Comparison of ENCODE assay signal across 27 cellular contexts in the genomic region with DNA sequence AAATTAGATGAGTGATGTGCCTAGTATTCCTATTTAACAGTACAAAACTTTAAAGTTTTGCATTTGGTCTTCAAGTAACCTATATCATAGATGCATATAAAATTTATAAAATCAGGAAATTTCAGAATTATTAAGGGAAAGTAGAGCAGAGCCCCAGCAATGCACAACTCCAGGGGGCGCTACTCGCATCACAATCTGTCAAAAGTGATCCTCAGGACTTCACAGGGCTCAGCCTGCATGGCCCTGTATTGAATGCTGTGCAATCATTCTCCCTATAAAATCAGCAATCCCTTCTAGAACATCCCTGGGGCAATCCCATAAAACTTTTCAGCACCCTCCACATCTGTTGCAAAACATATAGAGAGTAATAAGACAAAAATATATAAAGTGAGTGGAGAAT. TPM values are rescaled to one million over a fixed set of nuclear protein-coding genes. Genes with fewer than 3 reads are reported as not detected.
A peak's percentile ranks its signal among the peaks of the same experiment; 100 is the strongest.
DNase-seq lines count a peak whose midpoint lies in the region; TF ChIP-seq lines count a peak whose summit lies in the region.
"Had no signal": no experiment of that assay in that cellular context is flagged by ENCODE, and none has a peak within 500 bp of the region (broad histone marks: within the 10 kb centered on the region; RNA-seq: fewer than 3 reads in every experiment).

No MANE protein-coding gene starts in this region.

- POLR2A ChIA-PET in AG04450 (lab: Yijun Ruan, JAX): interaction anchor here (0.7 kb wide), 1 partner anchor 1587 kb away, joined by 3 read pairs; no protein-coding TSS in a partner anchor

- intact Hi-C loops in CD14-positive monocyte (cut with micrococcal nuclease): no loop called here

- H3K4me1 ChIP-seq in hepatocyte (ENCODE audit: insufficient read depth) (no peaks in the 10 kb centered on the region), Peyer's patch (no peaks in the 10 kb centered on the region)
- H3K4me1 ChIP-seq: parathyroid adenoma, sigmoid colon, SJSA1 had no signal

- TF ChIP-seq CTCF in AG04450 (IDR thresholded peaks at IDR 0.05; ENCODE audit: low read depth, low read length) (0 out of 2 replicates have a peak, but pooled peaks have one; percentile 10), GM12873 (IDR thresholded peaks at IDR 0.05; ENCODE audit: insufficient read depth, low read depth, low read length, missing control alignments) (peak; percentile 19), hepatocyte (IDR thresholded peaks at IDR 0.05; ENCODE audit: poor library complexity) (peak; percentile 15), CD14-positive monocyte (IDR thresholded peaks at IDR 0.05) (no peak), Peyer's patch (IDR thresholded peaks at IDR 0.05) (no peak)

- H3K36me3 Mint-ChIP-seq in CD14-positive monocyte: no peaks in the 10 kb centered on the region
- H3K36me3 Mint-ChIP-seq: CD4-positive, alpha-beta memory T cell; naive thymus-derived CD4-positive, alpha-beta T cell; stimulated activated effector memory CD8-positive, alpha-beta T cell treated with anti-CD3 and anti-CD28 coated beads, Interleukin-12 subunit alpha, Interleukin-12 subunit beta, amount 100 ng/mL, for 72 hours had no signal

- H3K4me3 Mint-ChIP-seq in CD14-positive monocyte: no peak overlapping the region
- H3K4me3 Mint-ChIP-seq: activated CD4-positive, alpha-beta memory T cell treated with anti-CD3 and anti-CD28 coated beads, Interleukin-2, amount 10 ng/mL, durations not matched to agents 7 days and 5 days; activated T-cell treated with anti-CD3 and anti-CD28 coated beads, Interleukin-2, amount 50 U/mL, for 24 hours; CD4-positive, alpha-beta memory T cell; dendritic cell treated with granulocyte-macrophage colony-stimulating factor and Interleukin-4, amounts not matched to agents 40 ng/mL and 50 ng/mL, for 4 days; naive thymus-derived CD4-positive, alpha-beta T cell; stimulated activated effector memory CD8-positive, alpha-beta T cell treated with anti-CD3 and anti-CD28 coated beads, Interleukin-12 subunit alpha, Interleukin-12 subunit beta, amount 100 ng/mL, for 72 hours had no signal

- H3K4me2 ChIP-seq in hepatocyte: no peak overlapping the region
- H3K4me2 ChIP-seq: PC-9 had no signal

- H2AFZ ChIP-seq in hepatocyte: no peak overlapping the region
- H2AFZ ChIP-seq: parathyroid adenoma, PC-9 had no signal

- DNase-seq in AG04450 (ENCODE audit: low read depth, low spot score): no peak
- DNase-seq in RKO (ENCODE audit: low spot score): peak; percentile 2
- DNase-seq in hepatocyte (ENCODE audit: low spot score): no peak
- DNase-seq in stimulated activated CD4-positive, alpha-beta T cell treated with anti-CD3 and anti-CD28 coated beads, Interleukin-12 subunit alpha, Interleukin-12 subunit beta, amount 100 ng/mL, for 4 hours: no peak
- DNase-seq in CD14-positive monocyte (ENCODE audit: low spot score): no peak
- no peak for DNase-seq in T-helper 9 cell
- no peak for DNase-seq in Peyer's patch
- DNase-seq: ACHN; activated CD4-positive, alpha-beta memory T cell treated with anti-CD3 and anti-CD28 coated beads, Interleukin-2, amount 10 ng/mL, durations not matched to agents 7 days and 5 days; activated naive CD4-positive, alpha-beta T cell; activated T-cell treated with anti-CD3 and anti-CD28 coated beads, Interleukin-2, amount 50 U/mL, for 24 hours; CD4-positive, alpha-beta memory T cell; foreskin melanocyte; H7; Kasumi-1; mesendoderm; naive thymus-derived CD4-positive, alpha-beta T cell; NCI-H1417 treated with DMSO at 0.1 percent for 48 hours; NCI-H748 treated with DMSO at 0.1 percent for 48 hours; PC-9; sigmoid colon had no signal

- H3K36me3 ChIP-seq in hepatocyte (replicated peaks; ENCODE audit: insufficient read depth, low read depth) (no peaks in the 10 kb centered on the region), Peyer's patch (no peaks in the 10 kb centered on the region)
- H3K36me3 ChIP-seq: sigmoid colon, SJSA1 had no signal

- no peaks in the 10 kb centered on the region for H4K20me1 ChIP-seq in hepatocyte (ENCODE audit: insufficient read depth, poor library complexity, severe bottlenecking)

- H3K27me3 Mint-ChIP-seq in CD14-positive monocyte (ENCODE audit: low read depth in 3 of 3): peaks cover 0 to 4% (median 0%) of the 10 kb centered on the region in 3 donors
- H3K27me3 Mint-ChIP-seq: activated CD4-positive, alpha-beta memory T cell treated with anti-CD3 and anti-CD28 coated beads, Interleukin-2, amount 10 ng/mL, durations not matched to agents 7 days and 5 days; activated T-cell treated with anti-CD3 and anti-CD28 coated beads, Interleukin-2, amount 50 U/mL, for 24 hours; CD4-positive, alpha-beta memory T cell; dendritic cell treated with granulocyte-macrophage colony-stimulating factor and Interleukin-4, amounts not matched to agents 40 ng/mL and 50 ng/mL, for 4 days had no signal

- H3K4me3 ChIP-seq in AG04450 (ENCODE audit: low read depth, low read length) (no peak overlapping the region), hepatocyte (no peak overlapping the region), Peyer's patch (no peak overlapping the region)
- H3K4me3 ChIP-seq: PC-9, sigmoid colon, SJSA1 had no signal

- no peaks in the 10 kb centered on the region for H3K4me1 Mint-ChIP-seq in CD14-positive monocyte
- H3K4me1 Mint-ChIP-seq: activated CD4-positive, alpha-beta memory T cell treated with anti-CD3 and anti-CD28 coated beads, Interleukin-2, amount 10 ng/mL, durations not matched to agents 7 days and 5 days; CD4-positive, alpha-beta memory T cell; naive thymus-derived CD4-positive, alpha-beta T cell; stimulated activated effector memory CD8-positive, alpha-beta T cell treated with anti-CD3 and anti-CD28 coated beads, Interleukin-12 subunit alpha, Interleukin-12 subunit beta, amount 100 ng/mL, for 72 hours had no signal

- H3K27me3 ChIP-seq in AG04450 (ENCODE audit: control insufficient read depth, insufficient read depth, low read length): no peaks in the 10 kb centered on the region
- no peaks in the 10 kb centered on the region for H3K27me3 ChIP-seq in hepatocyte
- H3K27me3 ChIP-seq in Peyer's patch: no peaks in the 10 kb centered on the region
- H3K27me3 ChIP-seq: sigmoid colon, SJSA1 had no signal

- no peaks in the 10 kb centered on the region for H3K9me3 ChIP-seq in AG04450 (ENCODE audit: control insufficient read depth, insufficient read depth, low read length)
- H3K9me3 ChIP-seq in hepatocyte (ENCODE audit: low read depth): no peaks in the 10 kb centered on the region
- no peaks in the 10 kb centered on the region for H3K9me3 ChIP-seq in Peyer's patch
- H3K9me3 ChIP-seq: sigmoid colon, SJSA1 had no signal

- no peaks in the 10 kb centered on the region for H3K9me2 ChIP-seq in hepatocyte (replicated peaks; ENCODE audit: insufficient read depth)

- CTCF ChIA-PET in AG04450 (lab: Charles Lee): interaction anchor here (0.5 to 0.6 kb wide), 2 partner anchors 12 to 33 kb away, joined by 3 to 5 read pairs; no protein-coding TSS in a partner anchor

- peaks cover 0 to 2% (median 0%) of the 10 kb centered on the region in 7 donors for H3K9me3 Mint-ChIP-seq in CD14-positive monocyte
- H3K9me3 Mint-ChIP-seq: activated CD4-positive, alpha-beta memory T cell treated with anti-CD3 and anti-CD28 coated beads, Interleukin-2, amount 10 ng/mL, durations not matched to agents 7 days and 5 days; activated T-cell treated with anti-CD3 and anti-CD28 coated beads, Interleukin-2, amount 50 U/mL, for 24 hours; dendritic cell treated with granulocyte-macrophage colony-stimulating factor and Interleukin-4, amounts not matched to agents 40 ng/mL and 50 ng/mL, for 4 days had no signal

- no peak for TF ChIP-seq POLR2A in Peyer's patch (IDR thresholded peaks at IDR 0.05)

- no peak overlapping the region for H3K27ac ChIP-seq in AG04450 (ENCODE audit: low read depth, low read length)
- H3K27ac ChIP-seq in hepatocyte: no peak overlapping the region
- H3K27ac ChIP-seq in Peyer's patch: no peak overlapping the region
- H3K27ac ChIP-seq: parathyroid adenoma, PC-9, sigmoid colon, SJSA1 had no signal

- H3K27ac Mint-ChIP-seq in CD14-positive monocyte: no peak overlapping the region
- H3K27ac Mint-ChIP-seq: activated CD4-positive, alpha-beta memory T cell treated with anti-CD3 and anti-CD28 coated beads, Interleukin-2, amount 10 ng/mL, durations not matched to agents 7 days and 5 days; activated T-cell treated with anti-CD3 and anti-CD28 coated beads, Interleukin-2, amount 50 U/mL, for 24 hours; CD4-positive, alpha-beta memory T cell; dendritic cell treated with granulocyte-macrophage colony-stimulating factor and Interleukin-4, amounts not matched to agents 40 ng/mL and 50 ng/mL, for 4 days; naive thymus-derived CD4-positive, alpha-beta T cell; stimulated activated effector memory CD8-positive, alpha-beta T cell treated with anti-CD3 and anti-CD28 coated beads, Interleukin-12 subunit alpha, Interleukin-12 subunit beta, amount 100 ng/mL, for 72 hours had no signal

- no peaks in the 10 kb centered on the region for H3K79me2 ChIP-seq in hepatocyte
- H3K79me2 ChIP-seq: parathyroid adenoma had no signal

- 81% methylated on average over 2 of the region's 2 CpGs for WGBS in hepatocyte (ENCODE audit: low lambda C conversion rate, missing lambda C conversion rate)

RNA-seq across cellular contexts. Expression of gene PPARGC1A, which starts 12.4 kb away (rescaled TPM):
- polyA plus RNA-seq in AG04450 (2011; rRNA removed) (0.31 and 0.73 TPM in 2 replicates), hepatocyte (4.2 and 6.7 TPM in 2 replicates), CD14-positive monocyte (1 to 10 TPM in 1 of 2 donors, under 1 TPM in 1; 0.58 to 1.1 TPM)
- polyA minus RNA-seq in AG04450 (2011; rRNA and poly(A)+ RNA removed): 1.1 and 2.0 TPM in 2 replicates
- total RNA-seq in hepatocyte (16.6 and 18.7 TPM in 2 replicates), Peyer's patch (100 to 1,000 TPM in 1 of 4 donors, 10 to 100 TPM in 3; 53.6 to 106 (median 66.0) TPM)
- total RNA-seq: activated CD4-positive, alpha-beta memory T cell treated with anti-CD3 and anti-CD28 coated beads, Interleukin-2, amount 10 ng/mL, durations not matched to agents 7 days and 5 days; CD4-positive, alpha-beta memory T cell; naive thymus-derived CD4-positive, alpha-beta T cell; PC-9; T-helper 2 cell treated with Interferon-gamma antibody and Interleukin-4, amounts not matched to agents 100 ng/mL and 5 ng/mL, for 36 hours had no signal
- polyA plus RNA-seq: CD4-positive, alpha-beta memory T cell; naive thymus-derived CD4-positive, alpha-beta T cell had no signal

Comparison
In these comparisons a context has a peak if more than half of its experiments do, and no peak if none do; other contexts are left out.
1. CTCF ChIP-seq: peak in AG04450 (single experiment), GM12873 (single experiment) and hepatocyte (single experiment); none in CD14-positive monocyte (single experiment) and Peyer's patch (0 of 6).